In the genomic region with DNA sequence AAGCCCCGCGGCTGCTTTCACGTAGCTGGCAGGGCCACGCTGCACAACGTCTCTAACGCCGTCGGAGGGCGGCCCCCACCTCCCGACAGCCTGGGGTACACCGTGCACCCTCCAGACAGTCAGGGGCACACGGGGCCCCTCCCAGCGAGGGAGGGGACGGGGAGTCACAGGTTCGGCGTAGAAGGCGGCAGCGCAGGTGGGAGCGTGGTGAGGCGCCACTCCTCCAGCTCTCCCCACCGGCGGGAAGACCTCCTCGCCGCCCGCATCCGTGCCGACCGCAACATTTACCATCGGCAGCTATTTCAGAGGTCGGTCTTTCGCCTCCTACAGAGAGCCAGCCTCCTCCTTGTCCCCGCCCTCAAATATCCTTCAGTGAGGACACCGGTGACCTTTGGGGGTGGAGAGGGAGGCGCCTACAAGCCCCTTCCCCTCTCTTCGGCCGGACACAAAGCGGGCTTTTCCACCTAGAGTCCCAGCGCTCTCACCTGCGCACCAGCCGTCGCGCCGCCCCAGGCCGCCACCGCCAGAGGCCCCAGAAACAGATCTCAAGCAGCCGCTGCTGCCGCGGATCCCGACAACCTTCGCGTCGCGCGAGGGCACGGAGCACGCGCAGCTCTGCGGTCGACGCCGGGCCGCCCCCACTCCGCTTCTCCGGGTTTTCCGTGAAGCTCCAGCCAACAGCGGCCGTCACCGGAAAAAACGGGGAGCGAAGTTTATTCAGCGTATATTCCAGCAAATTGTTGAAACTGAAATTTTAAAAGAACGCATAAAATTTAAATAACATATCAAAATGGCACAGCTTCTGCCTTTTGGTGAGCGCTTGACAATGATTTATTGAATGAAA, we compare ENCODE assay signal across 1 cellular context.
TF ChIP-seq lines count a peak whose summit lies in the region.

A gene (minus strand): TSS at position 600 of the 844 bp plus-strand sequence. CDS start 20,708 bp downstream, outside the sequence.

TF ChIP-seq in K562, 482 proteins besides CTCF, POLR2A, EP300 and RAD21 (continued from another document and continues in another):
- TF ChIP-seq, protein P1, sequence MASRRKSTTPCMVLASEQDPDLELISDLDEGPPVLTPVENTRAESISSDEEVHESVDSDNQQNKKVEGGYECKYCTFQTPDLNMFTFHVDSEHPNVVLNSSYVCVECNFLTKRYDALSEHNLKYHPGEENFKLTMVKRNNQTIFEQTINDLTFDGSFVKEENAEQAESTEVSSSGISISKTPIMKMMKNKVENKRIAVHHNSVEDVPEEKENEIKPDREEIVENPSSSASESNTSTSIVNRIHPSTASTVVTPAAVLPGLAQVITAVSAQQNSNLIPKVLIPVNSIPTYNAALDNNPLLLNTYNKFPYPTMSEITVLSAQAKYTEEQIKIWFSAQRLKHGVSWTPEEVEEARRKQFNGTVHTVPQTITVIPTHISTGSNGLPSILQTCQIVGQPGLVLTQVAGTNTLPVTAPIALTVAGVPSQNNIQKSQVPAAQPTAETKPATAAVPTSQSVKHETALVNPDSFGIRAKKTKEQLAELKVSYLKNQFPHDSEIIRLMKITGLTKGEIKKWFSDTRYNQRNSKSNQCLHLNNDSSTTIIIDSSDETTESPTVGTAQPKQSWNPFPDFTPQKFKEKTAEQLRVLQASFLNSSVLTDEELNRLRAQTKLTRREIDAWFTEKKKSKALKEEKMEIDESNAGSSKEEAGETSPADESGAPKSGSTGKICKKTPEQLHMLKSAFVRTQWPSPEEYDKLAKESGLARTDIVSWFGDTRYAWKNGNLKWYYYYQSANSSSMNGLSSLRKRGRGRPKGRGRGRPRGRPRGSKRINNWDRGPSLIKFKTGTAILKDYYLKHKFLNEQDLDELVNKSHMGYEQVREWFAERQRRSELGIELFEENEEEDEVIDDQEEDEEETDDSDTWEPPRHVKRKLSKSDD (conservative IDR thresholded peaks at IDR 0.05; ENCODE audit: low read length): no peak
- TF ChIP-seq SMARCE1 (IDR thresholded peaks at IDR 0.05) (no peak), EHMT2 (IDR thresholded peaks at IDR 0.05) (no peak), SP2 (IDR thresholded peaks at IDR 0.05; ENCODE audit: extremely low read depth, low read depth, low read length, poor library complexity, severe bottlenecking) (no peak), ESRRA (IDR thresholded peaks at IDR 0.05; ENCODE audit: borderline replicate concordance, low read depth) (peak; percentile 90), ZNF174 (CRISPR knock-in tag; IDR thresholded peaks at IDR 0.05) (no peak), BMI1 (IDR thresholded peaks at IDR 0.05; ENCODE audit: low read length) (no peak), KLF10 (CRISPR knock-in tag; IDR thresholded peaks at IDR 0.05) (no peak), SAFB (IDR thresholded peaks at IDR 0.05; ENCODE audit: borderline replicate concordance, low read depth, low read length) (no peak), NUFIP1 (IDR thresholded peaks at IDR 0.05; ENCODE audit: partially characterized antibody) (no peak), ARHGAP35 (IDR thresholded peaks at IDR 0.05; ENCODE audit: partially characterized antibody) (no peak), JUND (IDR thresholded peaks at IDR 0.05; ENCODE audit: borderline replicate concordance, low read depth, low read length) (no peak), JUND (tag; IDR thresholded peaks at IDR 0.05; ENCODE audit: borderline replicate concordance, low read depth, low read length) (no peak; the same call in 2 of the 3 replicates), ZNF140 (CRISPR knock-in tag; IDR thresholded peaks at IDR 0.05) (no peak), RBFOX2 (IDR thresholded peaks at IDR 0.05; ENCODE audit: low read depth, low read length) (peak; percentile 93), CHD2 (IDR thresholded peaks at IDR 0.05; ENCODE audit: low read depth, low read length) (peak; percentile 72), ESRRB (CRISPR knock-in tag; IDR thresholded peaks at IDR 0.05; ENCODE audit: borderline replicate concordance) (no peak), PYGO2 (tag; IDR thresholded peaks at IDR 0.05) (no peak), MTA3 (IDR thresholded peaks at IDR 0.05; ENCODE audit: borderline replicate concordance) (no peak), FOXJ2 (tag; IDR thresholded peaks at IDR 0.05) (peak; percentile 54), HOXB6 (CRISPR knock-in tag; IDR thresholded peaks at IDR 0.05; ENCODE audit: borderline replicate concordance) (no peak), ZNF175 (CRISPR knock-in tag; IDR thresholded peaks at IDR 0.05; ENCODE audit: low read depth) (no peak), FOXA3 (CRISPR knock-in tag; conservative IDR thresholded peaks at IDR 0.05 in 1 of 2, IDR thresholded peaks at IDR 0.05 in 1 of 2) (no peak), PHF8 (IDR thresholded peaks at IDR 0.05; ENCODE audit: borderline replicate concordance, low read length) (peak; percentile 75; the same call in 1 of the 2 replicates), PHB (CRISPR knock-in tag; IDR thresholded peaks at IDR 0.05) (no peak), CBX1 (IDR thresholded peaks at IDR 0.05; ENCODE audit: low read depth) (no peak), ARID1B (IDR thresholded peaks at IDR 0.05) (no peak), ZNF133 (CRISPR knock-in tag; IDR thresholded peaks at IDR 0.05) (no peak), TSC22D4 (tag; IDR thresholded peaks at IDR 0.05) (no peak), RB1 (IDR thresholded peaks at IDR 0.05; ENCODE audit: low read depth) (peak; percentile 19; the same call in 1 of the 2 replicates), SREBF2 (CRISPR knock-in tag; IDR thresholded peaks at IDR 0.05) (no peak), COPS2 (conservative IDR thresholded peaks at IDR 0.05) (no peak), ZBTB1 (CRISPR knock-in tag; IDR thresholded peaks at IDR 0.05; ENCODE audit: borderline replicate concordance, low read depth) (peak; percentile 61; the same call in 1 of the 2 replicates), PTBP1 (IDR thresholded peaks at IDR 0.05; ENCODE audit: low read depth, low read length) (no peak), CC2D1A (IDR thresholded peaks at IDR 0.05) (no peak), ZNF41 (CRISPR knock-in tag; conservative IDR thresholded peaks at IDR 0.05) (no peak), SRSF7 (optimal IDR thresholded peaks at IDR 0.05; ENCODE audit: low read depth, low read length) (no peak), ZFP30 (CRISPR knock-in tag; IDR thresholded peaks at IDR 0.05; ENCODE audit: borderline replicate concordance) (no peak), ZNF143 (CRISPR knock-in tag; IDR thresholded peaks at IDR 0.05) (peak; percentile 63), BCL6 (CRISPR knock-in tag; IDR thresholded peaks at IDR 0.05) (no peak)
- TF ChIP-seq, protein P2, sequence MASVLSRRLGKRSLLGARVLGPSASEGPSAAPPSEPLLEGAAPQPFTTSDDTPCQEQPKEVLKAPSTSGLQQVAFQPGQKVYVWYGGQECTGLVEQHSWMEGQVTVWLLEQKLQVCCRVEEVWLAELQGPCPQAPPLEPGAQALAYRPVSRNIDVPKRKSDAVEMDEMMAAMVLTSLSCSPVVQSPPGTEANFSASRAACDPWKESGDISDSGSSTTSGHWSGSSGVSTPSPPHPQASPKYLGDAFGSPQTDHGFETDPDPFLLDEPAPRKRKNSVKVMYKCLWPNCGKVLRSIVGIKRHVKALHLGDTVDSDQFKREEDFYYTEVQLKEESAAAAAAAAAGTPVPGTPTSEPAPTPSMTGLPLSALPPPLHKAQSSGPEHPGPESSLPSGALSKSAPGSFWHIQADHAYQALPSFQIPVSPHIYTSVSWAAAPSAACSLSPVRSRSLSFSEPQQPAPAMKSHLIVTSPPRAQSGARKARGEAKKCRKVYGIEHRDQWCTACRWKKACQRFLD (CRISPR knock-in tag; IDR thresholded peaks at IDR 0.05): no peak
- TF ChIP-seq, protein P3, sequence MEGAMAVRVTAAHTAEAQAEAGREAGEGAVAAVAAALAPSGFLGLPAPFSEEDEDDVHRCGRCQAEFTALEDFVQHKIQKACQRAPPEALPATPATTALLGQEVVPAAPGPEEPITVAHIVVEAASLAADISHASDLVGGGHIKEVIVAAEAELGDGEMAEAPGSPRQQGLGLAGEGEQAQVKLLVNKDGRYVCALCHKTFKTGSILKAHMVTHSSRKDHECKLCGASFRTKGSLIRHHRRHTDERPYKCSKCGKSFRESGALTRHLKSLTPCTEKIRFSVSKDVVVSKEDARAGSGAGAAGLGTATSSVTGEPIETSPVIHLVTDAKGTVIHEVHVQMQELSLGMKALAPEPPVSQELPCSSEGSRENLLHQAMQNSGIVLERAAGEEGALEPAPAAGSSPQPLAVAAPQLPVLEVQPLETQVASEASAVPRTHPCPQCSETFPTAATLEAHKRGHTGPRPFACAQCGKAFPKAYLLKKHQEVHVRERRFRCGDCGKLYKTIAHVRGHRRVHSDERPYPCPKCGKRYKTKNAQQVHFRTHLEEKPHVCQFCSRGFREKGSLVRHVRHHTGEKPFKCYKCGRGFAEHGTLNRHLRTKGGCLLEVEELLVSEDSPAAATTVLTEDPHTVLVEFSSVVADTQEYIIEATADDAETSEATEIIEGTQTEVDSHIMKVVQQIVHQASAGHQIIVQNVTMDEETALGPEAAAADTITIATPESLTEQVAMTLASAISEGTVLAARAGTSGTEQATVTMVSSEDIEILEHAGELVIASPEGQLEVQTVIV (CRISPR knock-in tag; IDR thresholded peaks at IDR 0.05; ENCODE audit: borderline replicate concordance): no peak
- TF ChIP-seq, protein P4, sequence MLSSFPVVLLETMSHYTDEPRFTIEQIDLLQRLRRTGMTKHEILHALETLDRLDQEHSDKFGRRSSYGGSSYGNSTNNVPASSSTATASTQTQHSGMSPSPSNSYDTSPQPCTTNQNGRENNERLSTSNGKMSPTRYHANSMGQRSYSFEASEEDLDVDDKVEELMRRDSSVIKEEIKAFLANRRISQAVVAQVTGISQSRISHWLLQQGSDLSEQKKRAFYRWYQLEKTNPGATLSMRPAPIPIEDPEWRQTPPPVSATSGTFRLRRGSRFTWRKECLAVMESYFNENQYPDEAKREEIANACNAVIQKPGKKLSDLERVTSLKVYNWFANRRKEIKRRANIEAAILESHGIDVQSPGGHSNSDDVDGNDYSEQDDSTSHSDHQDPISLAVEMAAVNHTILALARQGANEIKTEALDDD (IDR thresholded peaks at IDR 0.05): no peak
- TF ChIP-seq, protein P5, sequence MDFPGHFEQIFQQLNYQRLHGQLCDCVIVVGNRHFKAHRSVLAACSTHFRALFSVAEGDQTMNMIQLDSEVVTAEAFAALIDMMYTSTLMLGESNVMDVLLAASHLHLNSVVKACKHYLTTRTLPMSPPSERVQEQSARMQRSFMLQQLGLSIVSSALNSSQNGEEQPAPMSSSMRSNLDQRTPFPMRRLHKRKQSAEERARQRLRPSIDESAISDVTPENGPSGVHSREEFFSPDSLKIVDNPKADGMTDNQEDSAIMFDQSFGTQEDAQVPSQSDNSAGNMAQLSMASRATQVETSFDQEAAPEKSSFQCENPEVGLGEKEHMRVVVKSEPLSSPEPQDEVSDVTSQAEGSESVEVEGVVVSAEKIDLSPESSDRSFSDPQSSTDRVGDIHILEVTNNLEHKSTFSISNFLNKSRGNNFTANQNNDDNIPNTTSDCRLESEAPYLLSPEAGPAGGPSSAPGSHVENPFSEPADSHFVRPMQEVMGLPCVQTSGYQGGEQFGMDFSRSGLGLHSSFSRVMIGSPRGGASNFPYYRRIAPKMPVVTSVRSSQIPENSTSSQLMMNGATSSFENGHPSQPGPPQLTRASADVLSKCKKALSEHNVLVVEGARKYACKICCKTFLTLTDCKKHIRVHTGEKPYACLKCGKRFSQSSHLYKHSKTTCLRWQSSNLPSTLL (IDR thresholded peaks at IDR 0.05): no peak
- TF ChIP-seq, protein P6, sequence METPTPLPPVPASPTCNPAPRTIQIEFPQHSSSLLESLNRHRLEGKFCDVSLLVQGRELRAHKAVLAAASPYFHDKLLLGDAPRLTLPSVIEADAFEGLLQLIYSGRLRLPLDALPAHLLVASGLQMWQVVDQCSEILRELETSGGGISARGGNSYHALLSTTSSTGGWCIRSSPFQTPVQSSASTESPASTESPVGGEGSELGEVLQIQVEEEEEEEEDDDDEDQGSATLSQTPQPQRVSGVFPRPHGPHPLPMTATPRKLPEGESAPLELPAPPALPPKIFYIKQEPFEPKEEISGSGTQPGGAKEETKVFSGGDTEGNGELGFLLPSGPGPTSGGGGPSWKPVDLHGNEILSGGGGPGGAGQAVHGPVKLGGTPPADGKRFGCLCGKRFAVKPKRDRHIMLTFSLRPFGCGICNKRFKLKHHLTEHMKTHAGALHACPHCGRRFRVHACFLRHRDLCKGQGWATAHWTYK (CRISPR knock-in tag; IDR thresholded peaks at IDR 0.05): no peak
- TF ChIP-seq, protein P7, sequence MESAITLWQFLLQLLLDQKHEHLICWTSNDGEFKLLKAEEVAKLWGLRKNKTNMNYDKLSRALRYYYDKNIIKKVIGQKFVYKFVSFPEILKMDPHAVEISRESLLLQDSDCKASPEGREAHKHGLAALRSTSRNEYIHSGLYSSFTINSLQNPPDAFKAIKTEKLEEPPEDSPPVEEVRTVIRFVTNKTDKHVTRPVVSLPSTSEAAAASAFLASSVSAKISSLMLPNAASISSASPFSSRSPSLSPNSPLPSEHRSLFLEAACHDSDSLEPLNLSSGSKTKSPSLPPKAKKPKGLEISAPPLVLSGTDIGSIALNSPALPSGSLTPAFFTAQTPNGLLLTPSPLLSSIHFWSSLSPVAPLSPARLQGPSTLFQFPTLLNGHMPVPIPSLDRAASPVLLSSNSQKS (CRISPR knock-in tag; IDR thresholded peaks at IDR 0.05): no peak
- TF ChIP-seq, protein P8, sequence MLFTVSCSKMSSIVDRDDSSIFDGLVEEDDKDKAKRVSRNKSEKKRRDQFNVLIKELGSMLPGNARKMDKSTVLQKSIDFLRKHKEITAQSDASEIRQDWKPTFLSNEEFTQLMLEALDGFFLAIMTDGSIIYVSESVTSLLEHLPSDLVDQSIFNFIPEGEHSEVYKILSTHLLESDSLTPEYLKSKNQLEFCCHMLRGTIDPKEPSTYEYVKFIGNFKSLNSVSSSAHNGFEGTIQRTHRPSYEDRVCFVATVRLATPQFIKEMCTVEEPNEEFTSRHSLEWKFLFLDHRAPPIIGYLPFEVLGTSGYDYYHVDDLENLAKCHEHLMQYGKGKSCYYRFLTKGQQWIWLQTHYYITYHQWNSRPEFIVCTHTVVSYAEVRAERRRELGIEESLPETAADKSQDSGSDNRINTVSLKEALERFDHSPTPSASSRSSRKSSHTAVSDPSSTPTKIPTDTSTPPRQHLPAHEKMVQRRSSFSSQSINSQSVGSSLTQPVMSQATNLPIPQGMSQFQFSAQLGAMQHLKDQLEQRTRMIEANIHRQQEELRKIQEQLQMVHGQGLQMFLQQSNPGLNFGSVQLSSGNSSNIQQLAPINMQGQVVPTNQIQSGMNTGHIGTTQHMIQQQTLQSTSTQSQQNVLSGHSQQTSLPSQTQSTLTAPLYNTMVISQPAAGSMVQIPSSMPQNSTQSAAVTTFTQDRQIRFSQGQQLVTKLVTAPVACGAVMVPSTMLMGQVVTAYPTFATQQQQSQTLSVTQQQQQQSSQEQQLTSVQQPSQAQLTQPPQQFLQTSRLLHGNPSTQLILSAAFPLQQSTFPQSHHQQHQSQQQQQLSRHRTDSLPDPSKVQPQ (CRISPR knock-in tag; IDR thresholded peaks at IDR 0.05; ENCODE audit: borderline replicate concordance): no peak
- TF ChIP-seq, protein P9, sequence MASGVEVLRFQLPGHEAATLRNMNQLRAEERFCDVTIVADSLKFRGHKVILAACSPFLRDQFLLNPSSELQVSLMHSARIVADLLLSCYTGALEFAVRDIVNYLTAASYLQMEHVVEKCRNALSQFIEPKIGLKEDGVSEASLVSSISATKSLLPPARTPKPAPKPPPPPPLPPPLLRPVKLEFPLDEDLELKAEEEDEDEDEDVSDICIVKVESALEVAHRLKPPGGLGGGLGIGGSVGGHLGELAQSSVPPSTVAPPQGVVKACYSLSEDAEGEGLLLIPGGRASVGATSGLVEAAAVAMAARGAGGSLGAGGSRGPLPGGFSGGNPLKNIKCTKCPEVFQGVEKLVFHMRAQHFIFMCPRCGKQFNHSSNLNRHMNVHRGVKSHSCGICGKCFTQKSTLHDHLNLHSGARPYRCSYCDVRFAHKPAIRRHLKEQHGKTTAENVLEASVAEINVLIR (CRISPR knock-in tag; IDR thresholded peaks at IDR 0.05): no peak
- TF ChIP-seq, protein P10, sequence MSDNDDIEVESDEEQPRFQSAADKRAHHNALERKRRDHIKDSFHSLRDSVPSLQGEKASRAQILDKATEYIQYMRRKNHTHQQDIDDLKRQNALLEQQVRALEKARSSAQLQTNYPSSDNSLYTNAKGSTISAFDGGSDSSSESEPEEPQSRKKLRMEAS (CRISPR knock-in tag; IDR thresholded peaks at IDR 0.05): peak; percentile 65
